In genomic region chr9:87520172-87520683, GRCh38 we compare ENCODE assay signal across 20 cellular contexts.
"Had no signal": no experiment of that assay in that cellular context is flagged by ENCODE, and none has a peak within 500 bp of the region (broad histone marks: within the 10 kb centered on the region; RNA-seq: fewer than 3 reads in every experiment).

No MANE protein-coding gene starts in this region.

- H3K4me3 ChIP-seq: breast epithelium, colonic mucosa, heart left ventricle, thoracic aorta, upper lobe of right lung had no signal

- ATAC-seq: heart left ventricle, upper lobe of right lung had no signal

- H3K27me3 ChIP-seq: breast epithelium, colonic mucosa, heart left ventricle, upper lobe of right lung had no signal

- H3K36me3 Mint-ChIP-seq: activated CD4-positive, alpha-beta memory T cell treated with anti-CD3 and anti-CD28 coated beads for 36 hours; activated naive CD8-positive, alpha-beta T cell treated with anti-CD3 and anti-CD28 coated beads, Interleukin-2, amount 10 ng/mL, durations not matched to agents 7 days and 5 days had no signal

- H3K4me1 ChIP-seq: breast epithelium, colonic mucosa had no signal

- H3K9me3 Mint-ChIP-seq: activated CD4-positive, alpha-beta memory T cell treated with anti-CD3 and anti-CD28 coated beads for 36 hours; activated naive CD8-positive, alpha-beta T cell treated with anti-CD3 and anti-CD28 coated beads, Interleukin-2, amount 10 ng/mL, durations not matched to agents 7 days and 5 days; T-helper 1 cell treated with Interleukin-12 subunit alpha and Interleukin-12 subunit beta and Interleukin-4 antibody, amounts not matched to agents 30 μg/mL and 1 μg/mL, for 36 hours had no signal

- H3K4me1 Mint-ChIP-seq: activated naive CD8-positive, alpha-beta T cell treated with anti-CD3 and anti-CD28 coated beads, Interleukin-2, amount 10 ng/mL, durations not matched to agents 7 days and 5 days had no signal

- H3K27ac Mint-ChIP-seq: activated CD4-positive, alpha-beta memory T cell treated with anti-CD3 and anti-CD28 coated beads for 36 hours; activated naive CD8-positive, alpha-beta T cell treated with anti-CD3 and anti-CD28 coated beads, Interleukin-2, amount 10 ng/mL, durations not matched to agents 7 days and 5 days; T-helper 1 cell treated with Interleukin-12 subunit alpha and Interleukin-12 subunit beta and Interleukin-4 antibody, amounts not matched to agents 30 μg/mL and 1 μg/mL, for 36 hours had no signal

- H3K36me3 ChIP-seq: breast epithelium, colonic mucosa, heart left ventricle, thoracic aorta, upper lobe of right lung had no signal

- H3K27ac ChIP-seq: breast epithelium, colonic mucosa, epithelial cell of prostate, thoracic aorta had no signal

- H3K9me3 ChIP-seq: breast epithelium, colonic mucosa, heart left ventricle, thoracic aorta, upper lobe of right lung had no signal

- H3K4me3 Mint-ChIP-seq: activated CD4-positive, alpha-beta memory T cell treated with anti-CD3 and anti-CD28 coated beads for 36 hours; activated naive CD8-positive, alpha-beta T cell treated with anti-CD3 and anti-CD28 coated beads, Interleukin-2, amount 10 ng/mL, durations not matched to agents 7 days and 5 days; T-helper 1 cell treated with Interleukin-12 subunit alpha and Interleukin-12 subunit beta and Interleukin-4 antibody, amounts not matched to agents 30 μg/mL and 1 μg/mL, for 36 hours had no signal

- DNase-seq: activated CD4-positive, alpha-beta memory T cell treated with anti-CD3 and anti-CD28 coated beads for 36 hours; activated CD4-positive, alpha-beta T cell treated with anti-CD3 and anti-CD28 coated beads for 4 hours; activated CD4-positive, CD25-positive, alpha-beta regulatory T cell; activated naive CD4-positive, alpha-beta T cell treated with Interleukin-2 at 50 U/mL for 16 hours; activated naive CD8-positive, alpha-beta T cell treated with anti-CD3 and anti-CD28 coated beads, Interleukin-2, amount 10 ng/mL, durations not matched to agents 7 days and 5 days; activated T-cell treated with anti-CD3 and anti-CD28 coated beads, Interleukin-2, amount 50 U/mL, for 48 hours; amniotic stem cell; colonic mucosa; heart left ventricle; islet precursor cell; left cardiac atrium; nucleus accumbens; retina; stimulated activated CD4-positive, alpha-beta T cell treated with anti-CD3 and anti-CD28 coated beads, Interleukin-2, amount 100 ng/mL, for 48 hours; stimulated activated CD8-positive, alpha-beta memory T cell treated with anti-CD3 and anti-CD28 coated beads, Interleukin-4, amount 100 ng/mL, for 48 hours; upper lobe of right lung had no signal
